2 cellular contexts compared by ENCODE assay signal in genomic region chr6:149265945-149266344, GRCh38.
TF ChIP-seq lines count a peak whose summit lies in the region.

No MANE protein-coding gene starts in this region.

TF ChIP-seq in GM23338, 12 proteins besides CTCF, POLR2A, EP300 and RAD21:
- no peak for TF ChIP-seq POLR2AphosphoS5 (IDR thresholded peaks at IDR 0.05; ENCODE audit: low read depth)
- TF ChIP-seq EZH2phosphoT487 (IDR thresholded peaks at IDR 0.05; ENCODE audit: unreplicated experiment) = no peak
- TF ChIP-seq STAT1 (IDR thresholded peaks at IDR 0.05; ENCODE audit: unreplicated experiment) = no peak
- TF ChIP-seq ZNF114 (CRISPR knock-in tag; IDR thresholded peaks at IDR 0.05) = no peak
- no peak for TF ChIP-seq NANOG (IDR thresholded peaks at IDR 0.05; ENCODE audit: borderline replicate concordance)
- no peak for TF ChIP-seq JUNB (IDR thresholded peaks at IDR 0.05; ENCODE audit: unreplicated experiment)
- TF ChIP-seq ZNF331 (CRISPR knock-in tag; IDR thresholded peaks at IDR 0.05; ENCODE audit: low read depth) = no peak
- no peak for TF ChIP-seq CREB1 (CRISPR knock-in tag; IDR thresholded peaks at IDR 0.05; ENCODE audit: low read depth)
- no peak for TF ChIP-seq EZH2 (IDR thresholded peaks at IDR 0.05; ENCODE audit: low read depth, unreplicated experiment)
- TF ChIP-seq ZNF462 (CRISPR knock-in tag; IDR thresholded peaks at IDR 0.05) = no peak
- no peak for TF ChIP-seq REST (IDR thresholded peaks at IDR 0.05; ENCODE audit: unreplicated experiment)
- no peak for TF ChIP-seq ETS1 (IDR thresholded peaks at IDR 0.05)

TF ChIP-seq in GM12878, 131 proteins besides CTCF, POLR2A, EP300 and RAD21:
- TF ChIP-seq JUNB (IDR thresholded peaks at IDR 0.05) (0 out of 2 replicates have a peak, but pooled peaks have one; percentile 10), ZNF622 (IDR thresholded peaks at IDR 0.05) (no peak)
